ENCODE assay signal across 30 cellular contexts in genomic region chr19:42407085-42407815, GRCh38. TPM values are rescaled to one million over a fixed set of nuclear protein-coding genes. Genes with fewer than 3 reads are reported as not detected.
"Had no signal": no experiment of that assay in that cellular context is flagged by ENCODE, and none has a peak within 500 bp of the region (broad histone marks: within the 10 kb centered on the region; RNA-seq: fewer than 3 reads in every experiment).

No MANE protein-coding gene starts in this region.

- FAIRE-seq: astrocyte had no signal

- DNase-seq: activated CD4-positive, alpha-beta memory T cell treated with anti-CD3 and anti-CD28 coated beads for 36 hours; activated CD4-positive, alpha-beta T cell treated with anti-CD3 and anti-CD28 coated beads, Interleukin-2, amount 10 ng/mL, durations not matched to agents 7 days and 5 days; activated CD4-positive, CD25-positive, alpha-beta regulatory T cell; activated CD8-positive, alpha-beta memory T cell treated with anti-CD3 and anti-CD28 coated beads for 24 hours; activated effector memory CD4-positive, alpha-beta T cell treated with anti-CD3 and anti-CD28 coated beads, Interleukin-2, amount 50 U/mL, for 16 hours; activated naive CD4-positive, alpha-beta T cell treated with Interleukin-2 at 50 U/mL for 16 hours; activated naive CD8-positive, alpha-beta T cell treated with anti-CD3 and anti-CD28 coated beads, Interleukin-2, amount 50 U/mL, for 24 hours; activated T-cell treated with anti-CD3 and anti-CD28 coated beads, Interleukin-2, amount 50 U/mL, for 4 hours; amygdala; NCI-H1092 treated with DMSO at 0.1 percent for 48 hours; NCI-H1417 treated with DMSO at 0.1 percent for 48 hours; NCI-H1694; NCI-H2029; NCI-H2107; NCI-H2171 treated with DMSO at 0.1 percent for 48 hours; NCI-H345; NCI-H510A; NCI-H526 treated with DMSO at 0.1 percent for 48 hours; NCI-H82; SJCRH30; T-cell; T-helper 2 cell; T1000 had no signal

- H3K9me3 ChIP-seq: SJCRH30 had no signal

- H3K36me3 ChIP-seq: SJCRH30 had no signal

- H3K27ac ChIP-seq: KMS-11, SJCRH30, VCaP had no signal

- H3K4me3 ChIP-seq: SJCRH30 had no signal

- H3K9ac ChIP-seq: KMS-11 had no signal

- H3K4me2 ChIP-seq: KMS-11 had no signal

- ATAC-seq: activated naive CD8-positive, alpha-beta T cell treated with anti-CD3 and anti-CD28 coated beads, Interleukin-2, amount 50 U/mL, for 24 hours; activated T-cell treated with anti-CD3 and anti-CD28 coated beads, Interleukin-2, amount 50 U/mL, for 4 hours; T-cell had no signal

RNA-seq across cellular contexts. Expression of gene CNFN, which starts 17.2 kb away (rescaled TPM):
- total RNA-seq: activated CD4-positive, alpha-beta memory T cell treated with anti-CD3 and anti-CD28 coated beads for 36 hours; activated CD4-positive, alpha-beta T cell treated with anti-CD3 and anti-CD28 coated beads, Interleukin-2, amount 10 ng/mL, durations not matched to agents 7 days and 5 days; activated naive CD4-positive, alpha-beta T cell treated with anti-CD3 and anti-CD28 coated beads, Interleukin-2, amount 50 U/mL, for 72 hours; activated T-cell treated with anti-CD3 and anti-CD28 coated beads, Interleukin-2, amount 50 U/mL, for 4 hours; SJCRH30 had no signal

RNA-seq across cellular contexts. Expression of gene LIPE, which starts 19.9 kb away (rescaled TPM):
- total RNA-seq: SJCRH30 had no signal

RNA-seq across cellular contexts. Expression of gene CXCL17, which starts 35.5 kb away (rescaled TPM):
- total RNA-seq: activated CD4-positive, alpha-beta memory T cell treated with anti-CD3 and anti-CD28 coated beads for 36 hours; activated CD4-positive, alpha-beta T cell treated with anti-CD3 and anti-CD28 coated beads, Interleukin-2, amount 10 ng/mL, durations not matched to agents 7 days and 5 days; activated naive CD4-positive, alpha-beta T cell treated with anti-CD3 and anti-CD28 coated beads, Interleukin-2, amount 50 U/mL, for 72 hours; activated T-cell treated with anti-CD3 and anti-CD28 coated beads, Interleukin-2, amount 50 U/mL, for 4 hours; astrocyte; MCF 10A; OCI-LY7; RPMI7951; SJCRH30; T-cell had no signal
